Comparison of ENCODE assay signal across 1 cellular context in genomic region chr19:42108527-42109389, GRCh38.
TF ChIP-seq lines count a peak whose summit lies in the region.

No MANE protein-coding gene starts in this region.

TF ChIP-seq in K562, 482 proteins besides CTCF, POLR2A, EP300 and RAD21 (continued from another document):
- TF ChIP-seq ZMIZ1 (IDR thresholded peaks at IDR 0.05; ENCODE audit: low read depth in 2 of 2, low read length in 2 of 2) (peak in 1 of 2 experiments; percentile 22; a peak in 1 of 4 replicates), SRSF3 (IDR thresholded peaks at IDR 0.05; ENCODE audit: insufficient read depth, low read length) (no peak), CXXC5 (CRISPR knock-in tag; IDR thresholded peaks at IDR 0.05) (peak; percentile 40; the same call in 1 of the 2 replicates), HNRNPL (IDR thresholded peaks at IDR 0.05; ENCODE audit: low read depth, low read length) (no peak), TAF9B (IDR thresholded peaks at IDR 0.05; ENCODE audit: partially characterized antibody) (no peak), RCOR1 (IDR thresholded peaks at IDR 0.05; ENCODE audit: borderline replicate concordance in 1 of 2, low read depth in 2 of 2, low read length in 2 of 2) (peak in 1 of 2 experiments; percentile 61; a peak in 1 of 4 replicates), XRCC5 (IDR thresholded peaks at IDR 0.05; ENCODE audit: low read depth, low read length) (peak; percentile 82), RBM39 (optimal IDR thresholded peaks at IDR 0.05; ENCODE audit: low read depth, low read length) (peak; percentile 89), HMBOX1 (IDR thresholded peaks at IDR 0.05) (0 out of 2 replicates have a peak, but pooled peaks have one; percentile 19), SP2 (IDR thresholded peaks at IDR 0.05; ENCODE audit: extremely low read depth, low read depth, low read length, poor library complexity, severe bottlenecking) (no peak), ARID2 (IDR thresholded peaks at IDR 0.05) (peak; percentile 99), ILF3 (IDR thresholded peaks at IDR 0.05; ENCODE audit: borderline replicate concordance) (no peak), MAZ (CRISPR knock-in tag; conservative IDR thresholded peaks at IDR 0.05 in 1 of 2, IDR thresholded peaks at IDR 0.05 in 1 of 2) (peak in 1 of 2 experiments; percentile 55; a peak in 1 of 4 replicates), ETV5 (CRISPR knock-in tag; IDR thresholded peaks at IDR 0.05; ENCODE audit: low read depth) (0 out of 2 replicates have a peak, but pooled peaks have one; percentile 32), NBN (IDR thresholded peaks at IDR 0.05; ENCODE audit: low read depth) (0 out of 2 replicates have a peak, but pooled peaks have one; percentile 32), PRDM10 (IDR thresholded peaks at IDR 0.05; ENCODE audit: partially characterized antibody) (peak; percentile 37), TBL1XR1 (IDR thresholded peaks at IDR 0.05; ENCODE audit: low read length in 2 of 2) (0 out of 4 replicates have a peak, but pooled peaks of 1 of the 2 experiments have one; percentile 24), SP1 (CRISPR knock-in tag; IDR thresholded peaks at IDR 0.05) (peak; percentile 39; the same call in 1 of the 2 replicates), MLLT1 (IDR thresholded peaks at IDR 0.05) (peak in 1 of 2 experiments; percentile 97; a peak in 2 of 4 replicates), FOSL1 (tag; conservative IDR thresholded peaks at IDR 0.05) (no peak), ZNF140 (CRISPR knock-in tag; IDR thresholded peaks at IDR 0.05) (no peak), KLF16 (IDR thresholded peaks at IDR 0.05) (peak; percentile 72), ZKSCAN1 (IDR thresholded peaks at IDR 0.05; ENCODE audit: low read depth, low read length) (0 out of 2 replicates have a peak, but pooled peaks have one; percentile 25), ZNF583 (CRISPR knock-in tag; IDR thresholded peaks at IDR 0.05) (0 out of 2 replicates have a peak, but pooled peaks have one; percentile 25), HCFC1 (IDR thresholded peaks at IDR 0.05; ENCODE audit: low read depth, low read length) (peak; percentile 28; the same call in 1 of the 2 replicates), DACH1 (IDR thresholded peaks at IDR 0.05; ENCODE audit: partially characterized antibody) (peak; percentile 10), JUND (IDR thresholded peaks at IDR 0.05; ENCODE audit: borderline replicate concordance, low read depth, low read length) (peak; percentile 70), JUND (tag; IDR thresholded peaks at IDR 0.05; ENCODE audit: borderline replicate concordance, low read depth, low read length) (no peak), HLTF (IDR thresholded peaks at IDR 0.05) (no peak), ZNF384 (IDR thresholded peaks at IDR 0.05; ENCODE audit: low read depth, low read length) (peak; percentile 53; the same call in 1 of the 2 replicates), ZNF24 (IDR thresholded peaks at IDR 0.05) (peak; percentile 48; the same call in 1 of the 2 replicates), YY1 (IDR thresholded peaks at IDR 0.05; ENCODE audit: borderline replicate concordance in 1 of 3, control insufficient read depth in 1 of 3, extremely low read depth in 1 of 3, insufficient read depth in 3 of 3, insufficient read length in 1 of 3, insufficient replicate concordance in 2 of 3, low read depth in 1 of 3, low read length in 2 of 3) (peak in 1 of 3 experiments; percentile 55), DEAF1 (CRISPR knock-in tag; IDR thresholded peaks at IDR 0.05) (peak; percentile 96), CREM (IDR thresholded peaks at IDR 0.05; ENCODE audit: low read depth) (0 out of 2 replicates have a peak, but pooled peaks have one; percentile 32), MYC (IDR thresholded peaks at IDR 0.05; ENCODE audit: low read depth, low read length) (peak; percentile 50; the same call in 1 of the 2 replicates), MYC (CRISPR knock-in tag; IDR thresholded peaks at IDR 0.05; ENCODE audit: borderline replicate concordance, low read depth) (no peak), THRAP3 (IDR thresholded peaks at IDR 0.05; ENCODE audit: borderline replicate concordance) (no peak), CC2D1A (IDR thresholded peaks at IDR 0.05) (peak; percentile 95), ASH1L (IDR thresholded peaks at IDR 0.05; ENCODE audit: borderline replicate concordance, low read depth, partially characterized antibody) (peak; percentile 51), E2F8 (IDR thresholded peaks at IDR 0.05; ENCODE audit: low read depth, partially characterized antibody) (peak; percentile 33), SMC3 (conservative IDR thresholded peaks at IDR 0.05; ENCODE audit: insufficient read depth, low read depth, low read length) (peak; percentile 99), ZFP36 (IDR thresholded peaks at IDR 0.05; ENCODE audit: low read depth, low read length, partially characterized antibody) (peak; percentile 53), STAG1 (CRISPR knock-in tag; IDR thresholded peaks at IDR 0.05; ENCODE audit: borderline replicate concordance) (peak; percentile 99), RB1 (IDR thresholded peaks at IDR 0.05; ENCODE audit: low read depth) (peak; percentile 68), ZKSCAN8 (CRISPR knock-in tag; IDR thresholded peaks at IDR 0.05) (no peak), CTCFL (IDR thresholded peaks at IDR 0.05; ENCODE audit: borderline replicate concordance, insufficient read depth, low read depth, low read length, poor library complexity, severe bottlenecking) (peak; percentile 85), TFAP4 (CRISPR knock-in tag; IDR thresholded peaks at IDR 0.05; ENCODE audit: borderline replicate concordance) (peak; percentile 39; the same call in 1 of the 2 replicates)
TF ChIP-seq in K562: peak in this region for 35.
